In genomic region chr11:108246885-108247284, GRCh38 we compare ENCODE assay signal across 21 cellular contexts.
"Had no signal": no experiment of that assay in that cellular context is flagged by ENCODE, and none has a peak within 500 bp of the region (broad histone marks: within the 10 kb centered on the region; RNA-seq: fewer than 3 reads in every experiment).

No MANE protein-coding gene starts in this region.

- H3K9ac ChIP-seq: SK-N-SH had no signal

- DNase-seq: activated CD4-positive, alpha-beta T cell treated with anti-CD3 and anti-CD28 coated beads, Interleukin-2, amount 10 ng/mL, durations not matched to agents 7 days and 5 days; activated naive CD4-positive, alpha-beta T cell treated with anti-CD3 and anti-CD28 coated beads, Interleukin-2, amount 50 U/mL, for 16 hours; amygdala; gastrocnemius medialis; head of caudate nucleus; kidney; SK-N-SH; stimulated activated CD4-positive, alpha-beta T cell treated with anti-CD3 and anti-CD28 coated beads, Interleukin-2, amount 100 ng/mL, for 24 hours; stimulated activated naive CD8-positive, alpha-beta T cell treated with anti-CD3 and anti-CD28 coated beads, Interleukin-15, Interleukin-2, amounts not matched to agents 100 U/mL and 50 U/mL, for 24 hours; substantia nigra; T-helper 1 cell; T1000; tibial artery had no signal

- H3K9me2 ChIP-seq: SK-N-SH had no signal

- H3K4me1 Mint-ChIP-seq: mesothelial cell of epicardium, neural crest cell had no signal

- ATAC-seq: gastrocnemius medialis; left lobe of liver; stimulated activated naive CD8-positive, alpha-beta T cell treated with anti-CD3 and anti-CD28 coated beads, Interleukin-15, Interleukin-2, amounts not matched to agents 100 U/mL and 50 U/mL, for 24 hours had no signal

- H3K4me2 ChIP-seq: SK-N-SH had no signal

- H3K4me3 ChIP-seq: cardiac muscle cell, gastrocnemius medialis, lung, right atrium auricular region, tibial artery had no signal

- H3K4me3 Mint-ChIP-seq: activated CD4-positive, alpha-beta T cell treated with anti-CD3 and anti-CD28 coated beads, Interleukin-2, amount 10 ng/mL, durations not matched to agents 7 days and 5 days; mesothelial cell of epicardium; neural crest cell had no signal

- H3K27ac ChIP-seq: cardiac muscle cell, gastrocnemius medialis, right atrium auricular region, tibial artery had no signal

- H3K9me3 Mint-ChIP-seq: activated CD4-positive, alpha-beta T cell treated with anti-CD3 and anti-CD28 coated beads, Interleukin-2, amount 10 ng/mL, durations not matched to agents 7 days and 5 days; activated T-helper 2 cell treated with anti-CD3 and anti-CD28 coated beads, Interferon-gamma antibody, Interleukin-2, Interleukin-4, amounts not matched to agents 10 μg/mL and 5 μg/mL and 100 μg/mL, durations not matched to agents 14 hours and 24 hours and 36 hours; mesothelial cell of epicardium; neural crest cell had no signal

- H3K27me3 Mint-ChIP-seq: activated CD4-positive, alpha-beta T cell treated with anti-CD3 and anti-CD28 coated beads, Interleukin-2, amount 10 ng/mL, durations not matched to agents 7 days and 5 days; progenitor cell of endocrine pancreas had no signal

- H3K9me3 ChIP-seq: gastrocnemius medialis, right atrium auricular region, SK-N-SH, tibial artery had no signal

- H3K4me1 ChIP-seq: gastrocnemius medialis, right atrium auricular region, tibial artery had no signal

- H3K27me3 ChIP-seq: cardiac muscle cell, gastrocnemius medialis, right atrium auricular region, tibial artery had no signal

- H3K27ac Mint-ChIP-seq: activated CD4-positive, alpha-beta T cell treated with anti-CD3 and anti-CD28 coated beads, Interleukin-2, amount 10 ng/mL, durations not matched to agents 7 days and 5 days; activated T-helper 2 cell treated with anti-CD3 and anti-CD28 coated beads, Interferon-gamma antibody, Interleukin-2, Interleukin-4, amounts not matched to agents 10 μg/mL and 5 μg/mL and 100 μg/mL, durations not matched to agents 14 hours and 24 hours and 36 hours; mesothelial cell of epicardium; progenitor cell of endocrine pancreas had no signal
